ENCODE assay signal across 17 cellular contexts in genomic region chr2:231017250-231017636, GRCh38. TPM values are rescaled to one million over a fixed set of nuclear protein-coding genes. Genes with fewer than 3 reads are reported as not detected.
DNase-seq lines count a peak whose midpoint lies in the region; ATAC-seq and TF ChIP-seq lines count a peak whose summit lies in the region.
"Had no signal": no experiment of that assay in that cellular context is flagged by ENCODE, and none has a peak within 500 bp of the region (broad histone marks: within the 10 kb centered on the region; RNA-seq: fewer than 3 reads in every experiment).

No MANE protein-coding gene starts in this region.

- 48% methylated on average over 5 of the region's 5 CpGs for WGBS in suprapubic skin

- peaks cover 12% of the 10 kb centered on the region for H3K27me3 ChIP-seq in suprapubic skin
- H3K27me3 ChIP-seq: uterus had no signal

- intact Hi-C loops in sciatic nerve (cut with DNase I), result no loop called here

- DNase-seq in activated CD4-positive, alpha-beta T cell treated with anti-CD3 and anti-CD28 coated beads for 48 hours, result peak; percentile 26
- no peak for DNase-seq in activated CD4-positive, alpha-beta T cell treated with anti-CD3 and anti-CD28 coated beads for 4 hours
- peak; percentile 55 for DNase-seq in HT1080 (ENCODE audit: low read depth)
- DNase-seq in astrocyte of the hippocampus (ENCODE audit: low read depth, low spot score), result peak; percentile 22
- DNase-seq in sciatic nerve (ENCODE audit: low spot score), result peak; percentile 80
- DNase-seq in suprapubic skin (ENCODE audit: low spot score in 2 of 2), result no peak
- DNase-seq: activated T-cell treated with anti-CD3 and anti-CD28 coated beads for 4 hours, immature natural killer cell, NCI-H1048, SIG-M5, uterus, WERI-Rb-1 had no signal

- H3K4me3 ChIP-seq in suprapubic skin, result no peak overlapping the region
- H3K4me3 ChIP-seq: HAP-1, uterus had no signal

- no peak for TF ChIP-seq POLR2A in suprapubic skin (IDR thresholded peaks at IDR 0.05)

- H3K36me3 ChIP-seq in suprapubic skin, result no peaks in the 10 kb centered on the region
- H3K36me3 ChIP-seq: HAP-1, uterus, WERI-Rb-1 had no signal

- H3K27ac ChIP-seq in suprapubic skin, result no peak overlapping the region
- H3K27ac ChIP-seq: parathyroid adenoma, uterus, WERI-Rb-1 had no signal

- no peak for TF ChIP-seq EP300 in suprapubic skin (IDR thresholded peaks at IDR 0.05)

- H3K4me1 ChIP-seq in suprapubic skin, result peaks cover under 1% of the 10 kb centered on the region
- H3K4me1 ChIP-seq: HAP-1, parathyroid adenoma, uterus had no signal

- TF ChIP-seq CTCF in suprapubic skin (IDR thresholded peaks at IDR 0.05), result no peak

- ATAC-seq in sciatic nerve (peak; percentile 51), GM18870 (IDR thresholded peaks at IDR 0.05; ENCODE audit: unreplicated experiment) (no peak), HG03196 (IDR thresholded peaks at IDR 0.05; ENCODE audit: unreplicated experiment) (no peak)

- H3K9me3 ChIP-seq in suprapubic skin, result no peaks in the 10 kb centered on the region
- H3K9me3 ChIP-seq: HAP-1, uterus had no signal

RNA-seq across cellular contexts. Expression of gene C2orf72, which starts 20.1 kb away (rescaled TPM):
- 0.43 and 3.0 TPM in 2 replicates for total RNA-seq in HT1080 (2014; rRNA removed; shearing (Covaris generic))
- polyA plus RNA-seq in HT1080 (2015; cell fraction: cytosol; rRNA removed), result 0.02 and 0.15 TPM in 2 replicates
- 0.25 and 0.68 TPM in 2 replicates for polyA plus RNA-seq in HT1080 (2015; cell fraction: nucleus; rRNA removed)
- total RNA-seq in sciatic nerve (2.7 TPM), suprapubic skin (1 to 10 TPM; 2.6 to 9.0 (median 5.8) TPM)
- polyA plus RNA-seq: immature natural killer cell had no signal

RNA-seq across cellular contexts. Expression of gene SPATA3, which starts 21.3 kb away (rescaled TPM):
- not detected in 2 replicates for total RNA-seq in HT1080 (2014; rRNA removed; shearing (Covaris generic))
- polyA plus RNA-seq in HT1080 (2015; cell fraction: cytosol; rRNA removed), result not detected in 2 replicates
- not detected in 2 replicates for polyA plus RNA-seq in HT1080 (2015; cell fraction: nucleus; rRNA removed)
- total RNA-seq in sciatic nerve, result not detected
- not detected for total RNA-seq in suprapubic skin
- total RNA-seq: G401, uterus had no signal
- polyA plus RNA-seq: immature natural killer cell had no signal

RNA-seq across cellular contexts. Expression of gene PSMD1, which starts 39.4 kb away (rescaled TPM):
- total RNA-seq in HT1080 (2014; rRNA removed; shearing (Covaris generic)), result 117 and 150 TPM in 2 replicates
- polyA plus RNA-seq in HT1080 (2015; cell fraction: cytosol; rRNA removed), result 84.1 and 101 TPM in 2 replicates
- polyA plus RNA-seq in HT1080 (2015; cell fraction: nucleus; rRNA removed), result 184 and 210 TPM in 2 replicates
- total RNA-seq in sciatic nerve, result 73.6 TPM
- 10 to 100 TPM; 45.5 to 60.2 (median 56.8) TPM for total RNA-seq in suprapubic skin

Comparison
In these comparisons a context has a peak if more than half of its experiments do, and no peak if none do; other contexts are left out.
1. DNase-seq: peak in activated CD4-positive, alpha-beta T cell treated with anti-CD3 and anti-CD28 coated beads for 48 hours (single experiment), HT1080 (single experiment), astrocyte of the hippocampus (single experiment) and sciatic nerve (single experiment); none in activated CD4-positive, alpha-beta T cell treated with anti-CD3 and anti-CD28 coated beads for 4 hours (0 of 2) and suprapubic skin (0 of 2).